ENCODE assay signal across 33 cellular contexts in genomic region chr10:43502931-43503330, GRCh38.
"Had no signal": no experiment of that assay in that cellular context is flagged by ENCODE, and none has a peak within 500 bp of the region (broad histone marks: within the 10 kb centered on the region; RNA-seq: fewer than 3 reads in every experiment).

No MANE protein-coding gene starts in this region.

- DNase-seq: Karpas-422, Kasumi-1, MG63, MM.1S, MV-4-11, NCI-H1048, NCI-H1092, NCI-H1092 treated with DMSO at 0.1 percent for 48 hours, NCI-H1105, NCI-H1105 treated with DMSO at 0.1 percent for 48 hours, NCI-H1417 treated with DMSO at 0.1 percent for 48 hours, NCI-H1436, NCI-H1436 treated with DMSO at 0.1 percent for 48 hours, NCI-H146, NCI-H1694, NCI-H1694 treated with DMSO at 0.1 percent for 48 hours, NCI-H187, NCI-H1930, NCI-H2029, NCI-H2029 treated with DMSO at 0.1 percent for 48 hours, NCI-H2081, NCI-H2081 treated with DMSO at 0.1 percent for 48 hours, NCI-H2107, NCI-H2171, NCI-H2171 treated with DMSO at 0.1 percent for 48 hours, NCI-H2227 treated with DMSO at 0.1 percent for 48 hours, NCI-H226, NCI-H345, NCI-H446, NCI-H446 treated with DMSO at 0.1 percent for 48 hours, NCI-H510A, NCI-H510A treated with DMSO at 0.1 percent for 48 hours, NCI-H524 had no signal
